Comparison of ENCODE assay signal across 8 cellular contexts in the genomic region with DNA sequence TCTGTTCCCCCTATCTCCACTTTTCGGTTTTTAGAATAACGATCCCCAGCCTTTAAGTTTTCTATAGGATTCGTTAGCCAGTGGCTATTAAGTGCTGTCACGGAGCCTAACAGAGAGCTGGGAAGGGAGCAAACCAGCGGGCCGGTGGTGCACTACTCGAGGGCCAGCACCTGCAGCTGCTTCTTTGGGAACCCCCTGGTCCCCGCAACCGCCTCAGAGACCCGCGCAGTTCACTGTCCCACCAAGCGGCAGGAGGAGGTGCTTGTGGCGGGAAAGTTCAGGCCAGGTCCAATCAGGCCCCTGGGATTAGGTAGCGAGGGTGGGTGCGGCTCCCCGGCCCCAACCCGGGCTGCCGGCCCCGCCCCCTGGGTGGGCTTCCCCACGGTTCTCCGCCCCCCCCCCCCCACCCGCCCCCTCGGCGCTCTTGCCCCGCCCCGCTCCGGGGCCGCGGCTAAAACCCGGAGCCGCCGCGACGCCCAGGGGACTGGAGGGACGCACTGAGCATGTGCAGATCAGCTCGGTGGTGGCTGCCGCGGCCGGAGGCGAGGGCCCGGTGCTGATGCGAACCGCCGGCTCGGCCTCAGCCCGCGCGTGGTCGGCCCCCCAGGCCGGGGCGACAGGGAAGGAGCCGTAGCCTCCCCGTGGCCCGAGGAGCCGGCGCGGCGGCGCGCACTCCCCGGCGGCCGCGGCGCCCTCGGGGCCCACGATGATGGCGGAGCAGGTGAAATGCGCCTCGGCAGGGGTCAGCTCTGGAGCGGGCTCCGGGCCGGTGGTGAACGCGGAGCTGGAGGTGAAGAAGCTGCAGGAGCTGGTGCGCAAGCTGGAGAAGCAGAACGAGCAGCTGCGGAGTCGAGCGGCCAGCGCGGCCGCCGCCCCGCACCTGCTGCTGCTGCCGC. TPM values are rescaled to one million over a fixed set of nuclear protein-coding genes. Genes with fewer than 3 reads are reported as not detected.
DNase-seq lines count a peak whose midpoint lies in the region; ATAC-seq, FAIRE-seq and TF ChIP-seq lines count a peak whose summit lies in the region.

A gene (plus strand): TSS at position 480 of the 896 bp plus-strand sequence. CDS start 227 bp downstream, at position 707.

- CTCF ChIA-PET in A673 (lab: Charles Lee) (no interaction called here), HepG2 (lab: Yijun Ruan, JAX; ENCODE audit: low intra/inter-chr PET ratio, low total read pairs) (no interaction called here)

- H3K79me2 ChIP-seq in HepG2 (ENCODE audit: insufficient read depth, low read length), result no peaks in the 10 kb centered on the region

- TF ChIP-seq EP300 in HepG2 (IDR thresholded peaks at IDR 0.05; ENCODE audit: low read depth in 2 of 2, low read length in 2 of 2), result no peak
- no peak for TF ChIP-seq EP300 in HepG2 (CRISPR knock-in tag; IDR thresholded peaks at IDR 0.05; ENCODE audit: borderline replicate concordance)

- H3K27ac ChIP-seq in A673 (ENCODE audit: low read depth, low read length, poor library complexity, severe bottlenecking) (peak within 1 kb of the TSS; percentile 98), HepG2 (ENCODE audit: extremely low read length, insufficient read depth, low read length) (no peak within 1 kb of the TSS)

- peak within 1 kb of the TSS; percentile 96 for H3K4me2 ChIP-seq in HepG2 (ENCODE audit: low read depth, low read length)

- H3K4me1 ChIP-seq in A673 (ENCODE audit: insufficient read depth, low read length, poor library complexity, severe bottlenecking) (peaks cover 47% of the 10 kb centered on the region), HepG2 (ENCODE audit: insufficient read depth, low read length) (peaks cover 10% of the 10 kb centered on the region)

- intact Hi-C loops in A673 (cut with micrococcal nuclease; ENCODE audit: unreplicated experiment) (loop anchor here (5.0 kb wide), 2 partner anchors 370 to 1095 kb away; a partner anchor contains a TSS), HepG2 (cut with micrococcal nuclease; ENCODE audit: unreplicated experiment) (loop anchor here (5.0 kb wide), 1 partner anchor 370 kb away; a partner anchor contains a TSS)

- H3K4me3 ChIP-seq in A673 (ENCODE audit: low read depth, low read length, poor library complexity, severe bottlenecking), result peak within 1 kb of the TSS; percentile 83
- H3K4me3 ChIP-seq in choroid plexus epithelial cell (ENCODE audit: low read depth, low read length), result peak within 1 kb of the TSS; percentile 49
- peak within 1 kb of the TSS; percentile 58 to 76 (median 62) for H3K4me3 ChIP-seq in HepG2 (replicated peaks in 1 of 3; ENCODE audit: insufficient read depth in 1 of 3, low read depth in 2 of 3, low read length in 3 of 3)

- POLR2A ChIA-PET in A673 (lab: Charles Lee; ENCODE audit: low non-redundant PET) (no interaction called here), HepG2 (lab: Yijun Ruan, JAX) (no interaction called here)

- no peak within 1 kb of the TSS for H3K9ac ChIP-seq in HepG2 (ENCODE audit: insufficient read depth, low read depth, low read length)

- no peak for TF ChIP-seq POLR2A in HepG2 (IDR thresholded peaks at IDR 0.05; ENCODE audit: insufficient read depth in 1 of 2, low read depth in 2 of 2, low read length in 2 of 2)

- H3K36me3 ChIP-seq in A673 (ENCODE audit: insufficient read depth, low read length, poor library complexity, severe bottlenecking), result peaks cover 14% of the 10 kb centered on the region
- H3K36me3 ChIP-seq in HepG2 (replicated peaks in 1 of 2; ENCODE audit: control insufficient read depth in 1 of 2, insufficient read depth in 2 of 2, low read length in 2 of 2), result no peaks in the 10 kb centered on the region

- ATAC-seq in GM18870 (IDR thresholded peaks at IDR 0.05; ENCODE audit: unreplicated experiment) (peak; percentile 61), HG03139 (IDR thresholded peaks at IDR 0.05; ENCODE audit: unreplicated experiment) (peak; percentile 66), HepG2 (peak; percentile 83)

- no peak for TF ChIP-seq RAD21 in HepG2 (CRISPR knock-in tag; IDR thresholded peaks at IDR 0.05)

- H3K27me3 ChIP-seq in A673 (replicated peaks; ENCODE audit: insufficient read depth, low read depth, low read length, poor library complexity) (no peaks in the 10 kb centered on the region), HepG2 (ENCODE audit: control insufficient read depth in 1 of 2, insufficient read depth in 2 of 2, low read length in 2 of 2) (peaks cover 3 to 21% of the 10 kb centered on the region in 2 experiments; a peak in 3 of 5 replicates)

- BruUV-seq in A673 (replicated peaks; lab: Mats Ljungman, UMichigan), result no TSS peak
- no TSS peak for BruUV-seq in HepG2 (replicated peaks; lab: Mats Ljungman, UMichigan)

- WGBS in HepG2 (ENCODE audit: low lambda C conversion rate), result 10% methylated on average over 29 of the region's 86 CpGs

- no peak for FAIRE-seq in HepG2 (lab: Jason Lieb, UNC)

- no peak within 1 kb of the TSS for H2AFZ ChIP-seq in HepG2 (ENCODE audit: low read length)

- peak; percentile 95 for DNase-seq in A673 (ENCODE audit: low spot score)
- DNase-seq in NCI-H345 treated with DMSO at 0.1 percent for 48 hours (lab: John Stamatoyannopoulos, UW; ENCODE audit: unreplicated experiment), result peak; percentile 83
- peak; percentile 73 for DNase-seq in activated CD4-positive, alpha-beta T cell treated with anti-CD3 and anti-CD28 coated beads for 1 hour
- DNase-seq in choroid plexus epithelial cell (ENCODE audit: low read depth), result peak; percentile 22
- DNase-seq in HepG2 (ENCODE audit: low spot score), result peak; percentile 15
- DNase-seq in stimulated activated CD4-positive, alpha-beta T cell treated with anti-CD3 and anti-CD28 coated beads, Interleukin-4, amount 100 ng/mL, for 1 hour, result peak; percentile 82

- TF ChIP-seq CTCF in A673 (conservative IDR thresholded peaks at IDR 0.05; ENCODE audit: low read depth, low read length) (no peak), choroid plexus epithelial cell (conservative IDR thresholded peaks at IDR 0.05; ENCODE audit: low read depth, low read length) (no peak), HepG2 (CRISPR knock-in tag; IDR thresholded peaks at IDR 0.05) (no peak)

- H3K9me3 ChIP-seq in A673 (ENCODE audit: low read depth, low read length, poor library complexity, severe bottlenecking), result no peaks in the 10 kb centered on the region
- H3K9me3 ChIP-seq in HepG2 (ENCODE audit: low read length), result no peaks in the 10 kb centered on the region

- no peaks in the 10 kb centered on the region for H4K20me1 ChIP-seq in HepG2 (ENCODE audit: insufficient read depth, low read length)

- in situ Hi-C loops in HepG2 (cut with HindIII; ENCODE audit: extremely low pct_ligation_motif_present, low pct_unique_long_range_greater_than_20kb), result no loop called here

TF ChIP-seq in HepG2, 621 proteins besides CTCF, POLR2A, EP300 and RAD21 (continues in another document):
- TF ChIP-seq THYN1 (CRISPR knock-in tag; IDR thresholded peaks at IDR 0.05; ENCODE audit: borderline replicate concordance, low read depth), result no peak
- TF ChIP-seq, protein P1, sequence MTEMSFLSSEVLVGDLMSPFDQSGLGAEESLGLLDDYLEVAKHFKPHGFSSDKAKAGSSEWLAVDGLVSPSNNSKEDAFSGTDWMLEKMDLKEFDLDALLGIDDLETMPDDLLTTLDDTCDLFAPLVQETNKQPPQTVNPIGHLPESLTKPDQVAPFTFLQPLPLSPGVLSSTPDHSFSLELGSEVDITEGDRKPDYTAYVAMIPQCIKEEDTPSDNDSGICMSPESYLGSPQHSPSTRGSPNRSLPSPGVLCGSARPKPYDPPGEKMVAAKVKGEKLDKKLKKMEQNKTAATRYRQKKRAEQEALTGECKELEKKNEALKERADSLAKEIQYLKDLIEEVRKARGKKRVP (CRISPR knock-in tag; IDR thresholded peaks at IDR 0.05), result no peak

RNA-seq across cellular contexts. Expression of the gene that starts here (rescaled TPM):
- 267 and 314 TPM in 2 replicates for total RNA-seq in A673 (2021)
- 4.5 and 4.8 TPM in 2 replicates for total RNA-seq in HepG2 (2016; rRNA removed; fragmentation: Illumina TruSeq; extraction: Trizol)
- total RNA-seq in HepG2 (2016; cell fraction: cytosol; rRNA removed; fragmentation: Illumina TruSeq; extraction: Trizol; ENCODE audit: low read depth), result 8.0 and 11.8 TPM in 2 replicates
- total RNA-seq in HepG2 (2016; cell fraction: insoluble cytoplasmic fraction; rRNA removed; fragmentation: Illumina TruSeq; extraction: Trizol), result 4.1 and 4.7 TPM in 2 replicates
- total RNA-seq in HepG2 (2016; cell fraction: membrane; rRNA removed; fragmentation: Illumina TruSeq; extraction: Trizol), result 5.1 and 5.5 TPM in 2 replicates
- 3.3 and 4.7 TPM in 2 replicates for total RNA-seq in HepG2 (2016; cell fraction: nucleus; rRNA removed; fragmentation: Illumina TruSeq; extraction: Trizol)
- 1.2 and 1.8 TPM in 2 replicates for polyA plus RNA-seq in HepG2 (2011; rRNA removed)
- 0.78 and 1.3 TPM in 2 replicates for polyA plus RNA-seq in HepG2 (2011; cell fraction: cytosol; rRNA removed)
- 0.79 and 1.1 TPM in 2 replicates for polyA plus RNA-seq in HepG2 (2011; cell fraction: nucleus; rRNA removed)
- polyA plus RNA-seq in HepG2 (2012), result 0.92 and 1.4 TPM in 2 replicates
- polyA plus RNA-seq in HepG2 (2016; cell fraction: cytosol; fragmentation: Illumina TruSeq; extraction: Trizol; ENCODE audit: low read depth), result 0.81 and 1.3 TPM in 2 replicates
- polyA plus RNA-seq in HepG2 (2016; cell fraction: insoluble cytoplasmic fraction; fragmentation: Illumina TruSeq; extraction: Trizol; ENCODE audit: low read depth), result 5.2 and 5.8 TPM in 2 replicates
- 2.1 and 2.7 TPM in 2 replicates for polyA plus RNA-seq in HepG2 (2016; cell fraction: membrane; fragmentation: Illumina TruSeq; extraction: Trizol; ENCODE audit: low read depth)
- 3.1 and 3.3 TPM in 2 replicates for polyA plus RNA-seq in HepG2 (2016; cell fraction: nucleus; fragmentation: Illumina TruSeq; extraction: Trizol; ENCODE audit: insufficient read depth, low read depth)
- 1.9 TPM in 1 of 2 replicates, not detected in the other for polyA minus RNA-seq in HepG2 (2011; rRNA and poly(A)+ RNA removed; ENCODE audit: low replicate concordance)
- 0.89 and 1.6 TPM in 2 replicates for polyA minus RNA-seq in HepG2 (2011; cell fraction: cytosol; rRNA and poly(A)+ RNA removed)
- 6.5 and 8.0 TPM in 2 replicates for polyA minus RNA-seq in HepG2 (2011; cell fraction: nucleus; rRNA and poly(A)+ RNA removed)

Comparison
In these comparisons a context has a peak if more than half of its experiments do, and no peak if none do; other contexts are left out.
1. RNA of the gene that starts here (total RNA-seq): 267 to 314 TPM in A673; 3.3 to 11.8 TPM in HepG2; every median in the first group is over 10 times any median in the second.
2. DNase-seq: peak in every context shown above with its lines; median percentile 95 in A673; 83 in NCI-H345 treated with DMSO at 0.1 percent for 48 hours; 82 in stimulated activated CD4-positive, alpha-beta T cell treated with anti-CD3 and anti-CD28 coated beads, Interleukin-4, amount 100 ng/mL, for 1 hour; 73 in activated CD4-positive, alpha-beta T cell treated with anti-CD3 and anti-CD28 coated beads for 1 hour; 22 in choroid plexus epithelial cell; 15 in HepG2.
3. Peak in every context shown above with its lines, with median percentiles within 50 percentile points of each other: H3K4me3 ChIP-seq and ATAC-seq.